22 cellular contexts compared by ENCODE assay signal in genomic region chr12:125111403-125111802, GRCh38. TPM values are rescaled to one million over a fixed set of nuclear protein-coding genes. Genes with fewer than 3 reads are reported as not detected.
DNase-seq lines count a peak whose midpoint lies in the region; ATAC-seq and TF ChIP-seq lines count a peak whose summit lies in the region.
"Had no signal": no experiment of that assay in that cellular context is flagged by ENCODE, and none has a peak within 500 bp of the region (broad histone marks: within the 10 kb centered on the region; RNA-seq: fewer than 3 reads in every experiment).

No MANE protein-coding gene starts in this region.

- peak overlapping the region; percentile 52 for H3K27ac Mint-ChIP-seq in chondrocyte (ENCODE audit: unreplicated experiment)

- H3K4me1 ChIP-seq in ascending aorta = no peaks in the 10 kb centered on the region
- H3K4me1 ChIP-seq: BE2C had no signal

- peaks cover 25% of the 10 kb centered on the region for H3K36me3 Mint-ChIP-seq in chondrocyte (ENCODE audit: low read depth)

- peak; percentile 8 for DNase-seq in AG09309 (ENCODE audit: low read depth)
- no peak for DNase-seq in RWPE1 (ENCODE audit: low spot score)
- no peak for DNase-seq in chondrocyte (ENCODE audit: low spot score)
- peak; percentile 12 for DNase-seq in iris pigment epithelial cell (ENCODE audit: low read depth)
- DNase-seq in left lobe of liver (ENCODE audit: low spot score) = no peak
- no peak for DNase-seq in EL
- DNase-seq in activated gamma-delta T cell treated with Interleukin-2 at 50 U/mL for 16 hours = no peak
- DNase-seq in ascending aorta (ENCODE audit: low spot score in 2 of 2) = no peak
- DNase-seq: BE2C; CD4-positive, alpha-beta memory T cell; DMS53; H9; Kasumi-1; MM.1S; NCI-H1105; NCI-H1694; NCI-H748 treated with DMSO at 0.1 percent for 48 hours; NK-92 treated with Interleukin-12 subunit alpha and Interleukin-12 subunit beta, amount 100 ng/mL, for 24 hours; SHP77 treated with DMSO at 0.1 percent for 48 hours had no signal

- CTCF ChIA-PET in RWPE1 (lab: Yijun Ruan, JAX) = interaction anchor here (0.5 kb wide), 1 partner anchor 118 kb away, joined by 3 read pairs; the partner anchor contains the start of gene BRI3BP

- H3K4me1 Mint-ChIP-seq in chondrocyte (ENCODE audit: low read depth) = peaks cover 18% of the 10 kb centered on the region
- H3K4me1 Mint-ChIP-seq: CD4-positive, alpha-beta memory T cell had no signal

- POLR2A ChIA-PET in RWPE1 (lab: Yijun Ruan, JAX; ENCODE audit: low non-redundant PET) = no interaction called here

- H3K9me3 Mint-ChIP-seq in chondrocyte (ENCODE audit: low read depth) = no peaks in the 10 kb centered on the region
- H3K9me3 Mint-ChIP-seq: CD4-positive, alpha-beta memory T cell; IgD-negative memory B cell had no signal

- ATAC-seq in left lobe of liver = no peak
- ATAC-seq: SK-N-SH treated with all-trans-retinoic acid at 6 μM for 48 hours had no signal

- no peak overlapping the region for H3K4me3 ChIP-seq in AG09309 (ENCODE audit: control insufficient read depth, low read depth, low read length)
- H3K4me3 ChIP-seq in ascending aorta = no peak overlapping the region

- H3K36me3 ChIP-seq in ascending aorta = peaks cover 7 to 50% of the 10 kb centered on the region in 2 donors

- H3K27ac ChIP-seq in RWPE1 (peak overlapping the region; percentile 75; the same call in 1 of the 2 replicates), ascending aorta (no peak overlapping the region)
- H3K27ac ChIP-seq: HL-60 had no signal

- no peaks in the 10 kb centered on the region for H3K9me3 ChIP-seq in ascending aorta
- H3K9me3 ChIP-seq: BE2C had no signal

- intact Hi-C loops in ascending aorta (cut with DNase I) = no loop called here

- no peak for TF ChIP-seq CTCF in AG09309 (IDR thresholded peaks at IDR 0.05; ENCODE audit: control insufficient read depth, insufficient read depth, low read depth, low read length, missing control alignments)
- no peak for TF ChIP-seq CTCF in RWPE1 (conservative IDR thresholded peaks at IDR 0.05; ENCODE audit: low read depth)
- no peak for TF ChIP-seq CTCF in chondrocyte (IDR thresholded peaks at IDR 0.05)
- no peak for TF ChIP-seq CTCF in ascending aorta (IDR thresholded peaks at IDR 0.05)

- no peaks in the 10 kb centered on the region for H3K27me3 Mint-ChIP-seq in chondrocyte (ENCODE audit: low read depth)
- H3K27me3 Mint-ChIP-seq: CD4-positive, alpha-beta memory T cell; IgD-negative memory B cell had no signal

- H3K27me3 ChIP-seq in ascending aorta = no peaks in the 10 kb centered on the region
- H3K27me3 ChIP-seq: BE2C had no signal

- H3K4me3 Mint-ChIP-seq in chondrocyte (ENCODE audit: unreplicated experiment) = no peak overlapping the region
- H3K4me3 Mint-ChIP-seq: CD4-positive, alpha-beta memory T cell; H9; IgD-negative memory B cell had no signal

RNA-seq across cellular contexts. Expression of gene AACS, which starts 46.2 kb away (rescaled TPM):
- total RNA-seq in chondrocyte (22.6 to 27.6 TPM (median 23.7 TPM) in 3 replicates), left lobe of liver (3.6 TPM), ascending aorta (7.0 TPM)

Comparison
In these comparisons a context has a peak if more than half of its experiments do, and no peak if none do; other contexts are left out.
1. DNase-seq: peak in AG09309 (single experiment) and iris pigment epithelial cell (single experiment); none in RWPE1 (single experiment), chondrocyte (single experiment), left lobe of liver (single experiment), EL (single experiment), activated gamma-delta T cell treated with Interleukin-2 at 50 U/mL for 16 hours (single experiment) and ascending aorta (0 of 2).